In the genomic region with DNA sequence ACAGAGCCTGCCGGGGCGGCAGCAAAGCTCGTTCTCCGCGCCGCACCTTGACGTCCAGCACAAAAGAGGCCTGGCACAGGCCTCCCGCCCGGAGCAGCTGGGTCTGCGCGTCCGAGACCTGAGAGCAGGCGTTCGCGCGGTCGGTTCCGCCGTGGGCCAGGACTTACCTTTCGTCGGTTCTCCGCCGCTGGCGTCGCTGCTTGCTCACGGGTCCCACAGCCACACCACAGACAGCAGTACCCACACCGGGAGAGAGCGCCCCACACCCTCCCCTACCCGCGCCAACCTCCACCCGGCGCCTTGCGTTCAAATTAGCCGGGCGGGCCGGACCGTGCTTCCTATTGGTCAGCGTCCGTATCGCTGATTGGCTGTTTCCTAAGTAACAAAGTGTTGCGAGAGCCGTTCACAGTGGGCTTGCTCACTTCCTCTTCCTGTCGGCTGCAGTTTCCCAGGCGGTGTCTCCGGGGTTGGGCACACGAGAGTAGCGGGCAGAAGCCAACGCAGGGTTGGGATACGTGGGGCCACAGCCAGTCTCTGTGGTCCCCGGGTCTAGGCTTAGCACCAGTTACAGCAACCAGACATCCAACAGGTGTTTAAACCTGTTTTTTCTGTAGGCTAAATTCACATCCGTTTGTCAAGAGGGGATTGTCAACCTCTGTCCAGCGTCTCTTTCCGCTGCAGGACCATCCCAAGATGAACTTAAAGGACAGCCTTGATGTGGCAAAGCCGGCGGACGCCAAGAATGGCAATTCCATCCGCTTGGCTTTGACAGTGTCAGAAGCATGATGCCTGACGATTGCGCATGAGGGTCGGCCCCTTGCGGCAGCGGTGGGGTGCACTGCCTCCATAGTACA, we compare ENCODE assay signal across 8 cellular contexts. TPM values are rescaled to one million over a fixed set of nuclear protein-coding genes. Genes with fewer than 3 reads are reported as not detected.
DNase-seq lines count a peak whose midpoint lies in the region; FAIRE-seq and TF ChIP-seq lines count a peak whose summit lies in the region.

A gene (minus strand): TSS at position 313 of the 854 bp plus-strand sequence. CDS start 11,429 bp downstream, outside the sequence.

- peak; percentile 73 for DNase-seq in GM04503 (ENCODE audit: low read depth)
- DNase-seq in NAMALWA (ENCODE audit: low spot score), result peak; percentile 97
- peak; percentile 96 for DNase-seq in SK-MEL-5 (ENCODE audit: low read depth, low spot score)
- peak; percentile 61 to 81 (median 73) for DNase-seq in activated naive CD4-positive, alpha-beta T cell (lab: John Stamatoyannopoulos, UW)
- peak; percentile 85 to 98 for DNase-seq in frontal cortex (ENCODE audit: low spot score in 2 of 2)
- DNase-seq in substantia nigra (lab: John Stamatoyannopoulos, UW), result peak; percentile 14 to 93 (median 76)

- no peak for FAIRE-seq in frontal cortex (lab: Jason Lieb, UNC)

- in situ Hi-C loops in SK-MEL-5 (cut with HindIII; ENCODE audit: low pct_unique_long_range_greater_than_20kb, low sequenced_read_pairs), result no loop called here

- H3K36me3 ChIP-seq in HEK293 (ENCODE audit: control insufficient read depth in 2 of 2, insufficient read depth in 1 of 2, low read length in 2 of 2) (peaks cover 16 to 31% of the 10 kb centered on the region in 2 experiments), neutrophil (peaks cover 3% of the 10 kb centered on the region)

- POLR2A ChIA-PET in HEK293 (lab: Yijun Ruan, JAX), result interaction anchor here (0.6 to 1.5 kb wide), 7 partner anchors 12 to 246 kb away, joined by 3 to 6 read pairs (median 4); a partner anchor contains a TSS

- no peaks in the 10 kb centered on the region for H3K27me3 ChIP-seq in neutrophil

- H3K27ac ChIP-seq in HEK293 (ENCODE audit: extremely low read depth, low read depth, low read length), result peak within 1 kb of the TSS; percentile 92
- H3K27ac ChIP-seq in neutrophil, result peak within 1 kb of the TSS; percentile 81
- no peak within 1 kb of the TSS for H3K27ac ChIP-seq in substantia nigra (ENCODE audit: low read depth, low read length, poor library complexity, severe bottlenecking)

- CTCF ChIA-PET in HEK293 (lab: Yijun Ruan, JAX), result interaction anchor here (0.7 to 1.3 kb wide), 7 partner anchors 9 to 408 kb away, joined by 3 to 6 read pairs (median 3); no protein-coding TSS in a partner anchor

- H3K4me1 ChIP-seq in HEK293 (ENCODE audit: control insufficient read depth, insufficient read depth, low read length), result peaks cover 1% of the 10 kb centered on the region; the same call in 1 of the 2 replicates
- H3K4me1 ChIP-seq in neutrophil (ENCODE audit: control insufficient read depth in 1 of 2, insufficient read depth in 1 of 2, low read depth in 1 of 2, low read length in 1 of 2), result peaks cover 19 to 22% of the 10 kb centered on the region in 2 experiments

- H3K9me3 ChIP-seq in HEK293 (ENCODE audit: control insufficient read depth, insufficient read depth, low read depth, low read length) (no peaks in the 10 kb centered on the region), neutrophil (no peaks in the 10 kb centered on the region)

- peak within 1 kb of the TSS; percentile 97 for H3K4me3 ChIP-seq in HEK293 (ENCODE audit: low read depth, low read length)
- H3K4me3 ChIP-seq in neutrophil (ENCODE audit: low read depth in 1 of 2, low read length in 1 of 2), result peak within 1 kb of the TSS; percentile 74 to 86

- TF ChIP-seq CTCF in HEK293 (tag by site-specific recombination; IDR thresholded peaks at IDR 0.05) (peak; percentile 90), neutrophil (IDR thresholded peaks at IDR 0.05) (peak; percentile 18)

TF ChIP-seq in HEK293, 187 proteins besides CTCF, POLR2A, EP300 and RAD21 (continues in another document):
- peak; percentile 67; the same call in 1 of the 2 replicates for TF ChIP-seq ZXDB (tag by site-specific recombination; IDR thresholded peaks at IDR 0.05)
- TF ChIP-seq, protein P1, sequence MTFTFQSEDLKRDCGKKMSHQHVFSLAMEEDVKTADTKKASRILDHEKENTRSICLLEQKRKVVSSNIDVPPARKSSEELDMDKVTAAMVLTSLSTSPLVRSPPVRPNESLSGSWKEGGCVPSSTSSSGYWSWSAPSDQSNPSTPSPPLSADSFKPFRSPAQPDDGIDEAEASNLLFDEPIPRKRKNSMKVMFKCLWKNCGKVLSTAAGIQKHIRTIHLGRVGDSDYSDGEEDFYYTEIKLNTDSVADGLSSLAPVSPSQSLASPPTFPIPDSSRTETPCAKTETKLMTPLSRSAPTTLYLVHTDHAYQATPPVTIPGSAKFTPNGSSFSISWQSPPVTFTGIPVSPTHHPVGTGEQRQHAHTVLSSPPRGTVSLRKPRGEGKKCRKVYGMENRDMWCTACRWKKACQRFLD (tag by site-specific recombination; IDR thresholded peaks at IDR 0.05), result peak; percentile 94
- peak; percentile 94 for TF ChIP-seq SP2 (tag by site-specific recombination; IDR thresholded peaks at IDR 0.05)
- TF ChIP-seq, protein P2, sequence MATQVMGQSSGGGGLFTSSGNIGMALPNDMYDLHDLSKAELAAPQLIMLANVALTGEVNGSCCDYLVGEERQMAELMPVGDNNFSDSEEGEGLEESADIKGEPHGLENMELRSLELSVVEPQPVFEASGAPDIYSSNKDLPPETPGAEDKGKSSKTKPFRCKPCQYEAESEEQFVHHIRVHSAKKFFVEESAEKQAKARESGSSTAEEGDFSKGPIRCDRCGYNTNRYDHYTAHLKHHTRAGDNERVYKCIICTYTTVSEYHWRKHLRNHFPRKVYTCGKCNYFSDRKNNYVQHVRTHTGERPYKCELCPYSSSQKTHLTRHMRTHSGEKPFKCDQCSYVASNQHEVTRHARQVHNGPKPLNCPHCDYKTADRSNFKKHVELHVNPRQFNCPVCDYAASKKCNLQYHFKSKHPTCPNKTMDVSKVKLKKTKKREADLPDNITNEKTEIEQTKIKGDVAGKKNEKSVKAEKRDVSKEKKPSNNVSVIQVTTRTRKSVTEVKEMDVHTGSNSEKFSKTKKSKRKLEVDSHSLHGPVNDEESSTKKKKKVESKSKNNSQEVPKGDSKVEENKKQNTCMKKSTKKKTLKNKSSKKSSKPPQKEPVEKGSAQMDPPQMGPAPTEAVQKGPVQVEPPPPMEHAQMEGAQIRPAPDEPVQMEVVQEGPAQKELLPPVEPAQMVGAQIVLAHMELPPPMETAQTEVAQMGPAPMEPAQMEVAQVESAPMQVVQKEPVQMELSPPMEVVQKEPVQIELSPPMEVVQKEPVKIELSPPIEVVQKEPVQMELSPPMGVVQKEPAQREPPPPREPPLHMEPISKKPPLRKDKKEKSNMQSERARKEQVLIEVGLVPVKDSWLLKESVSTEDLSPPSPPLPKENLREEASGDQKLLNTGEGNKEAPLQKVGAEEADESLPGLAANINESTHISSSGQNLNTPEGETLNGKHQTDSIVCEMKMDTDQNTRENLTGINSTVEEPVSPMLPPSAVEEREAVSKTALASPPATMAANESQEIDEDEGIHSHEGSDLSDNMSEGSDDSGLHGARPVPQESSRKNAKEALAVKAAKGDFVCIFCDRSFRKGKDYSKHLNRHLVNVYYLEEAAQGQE (tag by site-specific recombination; IDR thresholded peaks at IDR 0.05), result peak; percentile 91
- TF ChIP-seq, protein P3, sequence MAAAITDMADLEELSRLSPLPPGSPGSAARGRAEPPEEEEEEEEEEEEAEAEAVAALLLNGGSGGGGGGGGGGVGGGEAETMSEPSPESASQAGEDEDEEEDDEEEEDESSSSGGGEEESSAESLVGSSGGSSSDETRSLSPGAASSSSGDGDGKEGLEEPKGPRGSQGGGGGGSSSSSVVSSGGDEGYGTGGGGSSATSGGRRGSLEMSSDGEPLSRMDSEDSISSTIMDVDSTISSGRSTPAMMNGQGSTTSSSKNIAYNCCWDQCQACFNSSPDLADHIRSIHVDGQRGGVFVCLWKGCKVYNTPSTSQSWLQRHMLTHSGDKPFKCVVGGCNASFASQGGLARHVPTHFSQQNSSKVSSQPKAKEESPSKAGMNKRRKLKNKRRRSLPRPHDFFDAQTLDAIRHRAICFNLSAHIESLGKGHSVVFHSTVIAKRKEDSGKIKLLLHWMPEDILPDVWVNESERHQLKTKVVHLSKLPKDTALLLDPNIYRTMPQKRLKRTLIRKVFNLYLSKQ (tag by site-specific recombination; IDR thresholded peaks at IDR 0.05; ENCODE audit: borderline replicate concordance), result no peak
- TF ChIP-seq MEIS1 (CRISPR knock-in tag; IDR thresholded peaks at IDR 0.05; ENCODE audit: borderline replicate concordance), result peak; percentile 58; the same call in 1 of the 2 replicates
- TF ChIP-seq KLF9 (tag by site-specific recombination; IDR thresholded peaks at IDR 0.05; ENCODE audit: low read depth), result peak; percentile 64; the same call in 1 of the 2 replicates
- 0 out of 2 replicates have a peak, but pooled peaks have one; percentile 21 for TF ChIP-seq ZNF660 (tag by site-specific recombination; IDR thresholded peaks at IDR 0.05)
- peak; percentile 49; the same call in 1 of the 2 replicates for TF ChIP-seq HOXC10 (CRISPR knock-in tag; IDR thresholded peaks at IDR 0.05)
- TF ChIP-seq, protein P4, sequence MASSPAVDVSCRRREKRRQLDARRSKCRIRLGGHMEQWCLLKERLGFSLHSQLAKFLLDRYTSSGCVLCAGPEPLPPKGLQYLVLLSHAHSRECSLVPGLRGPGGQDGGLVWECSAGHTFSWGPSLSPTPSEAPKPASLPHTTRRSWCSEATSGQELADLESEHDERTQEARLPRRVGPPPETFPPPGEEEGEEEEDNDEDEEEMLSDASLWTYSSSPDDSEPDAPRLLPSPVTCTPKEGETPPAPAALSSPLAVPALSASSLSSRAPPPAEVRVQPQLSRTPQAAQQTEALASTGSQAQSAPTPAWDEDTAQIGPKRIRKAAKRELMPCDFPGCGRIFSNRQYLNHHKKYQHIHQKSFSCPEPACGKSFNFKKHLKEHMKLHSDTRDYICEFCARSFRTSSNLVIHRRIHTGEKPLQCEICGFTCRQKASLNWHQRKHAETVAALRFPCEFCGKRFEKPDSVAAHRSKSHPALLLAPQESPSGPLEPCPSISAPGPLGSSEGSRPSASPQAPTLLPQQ (tag by site-specific recombination; IDR thresholded peaks at IDR 0.05), result peak; percentile 94

RNA-seq across cellular contexts. Expression of the gene that starts here (rescaled TPM):
- total RNA-seq in SK-MEL-5 (2014; rRNA removed; shearing (Covaris generic)), result 2.0 and 2.5 TPM in 2 replicates
- polyA plus RNA-seq in SK-MEL-5 (2015; cell fraction: cytosol; rRNA removed), result 27.0 and 33.9 TPM in 2 replicates
- polyA plus RNA-seq in SK-MEL-5 (2015; cell fraction: nucleus; rRNA removed), result 71.6 and 71.8 TPM in 2 replicates
- 0.41 TPM for total RNA-seq in frontal cortex

Comparison
In these comparisons a context has a peak if more than half of its experiments do, and no peak if none do; other contexts are left out.
1. Peak in DNase-seq in frontal cortex; RNA of the gene not detected or under 1 TPM.